ENCODE assay signal across 12 cellular contexts in the genomic region with DNA sequence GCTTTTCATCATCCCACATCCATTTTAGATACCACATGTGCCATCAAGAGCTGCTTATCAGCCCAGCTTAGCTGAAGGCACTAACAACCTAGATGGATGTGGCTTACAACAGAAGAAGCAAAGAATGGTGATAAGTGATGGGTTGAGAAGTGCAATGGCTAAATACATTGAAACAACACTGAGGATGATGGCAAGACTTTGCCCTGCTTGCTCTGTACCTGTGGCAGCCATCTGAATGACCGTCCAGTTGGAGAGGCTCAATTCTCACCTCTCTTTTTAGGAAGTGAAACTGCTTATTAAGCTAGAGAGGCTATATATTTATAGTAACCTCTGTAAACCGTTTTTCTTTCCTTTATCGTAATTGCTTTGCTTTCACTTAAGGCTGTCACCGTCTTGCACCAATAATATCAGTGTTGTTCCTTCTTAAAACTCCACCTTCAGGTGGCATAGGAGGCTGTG.
DNase-seq lines count a peak whose midpoint lies in the region; ATAC-seq lines count a peak whose summit lies in the region.
"Had no signal": no experiment of that assay in that cellular context is flagged by ENCODE, and none has a peak within 500 bp of the region (broad histone marks: within the 10 kb centered on the region; RNA-seq: fewer than 3 reads in every experiment).

No MANE protein-coding gene starts in this region.

- DNase-seq in NOMO-1 (lab: John Stamatoyannopoulos, UW; ENCODE audit: unreplicated experiment in 2 of 2): peak; percentile 57 to 89
- no peak for DNase-seq in activated naive CD4-positive, alpha-beta T cell treated with anti-CD3 and anti-CD28 coated beads, Interleukin-2, amount 50 U/mL, for 16 hours
- DNase-seq in NCI-H774 (lab: John Stamatoyannopoulos, UW): no peak
- no peak for DNase-seq in DMS 273 (lab: John Stamatoyannopoulos, UW; ENCODE audit: unreplicated experiment)
- no peak for DNase-seq in anterior cingulate cortex (lab: John Stamatoyannopoulos, UW)
- DNase-seq: activated CD4-positive, alpha-beta T cell treated with anti-CD3 and anti-CD28 coated beads for 4 hours; islet precursor cell; NCI-H1048; pancreas had no signal

- ATAC-seq in GM18499 (IDR thresholded peaks at IDR 0.05; ENCODE audit: insufficient read depth, unreplicated experiment) (peak; percentile 93), GM21367 (IDR thresholded peaks at IDR 0.05; ENCODE audit: unreplicated experiment) (peak; percentile 80), HG03060 (IDR thresholded peaks at IDR 0.05; ENCODE audit: low read depth, unreplicated experiment) (peak; percentile 88)
- ATAC-seq: pancreas had no signal

Comparison
In these comparisons a context has a peak if more than half of its experiments do, and no peak if none do; other contexts are left out.
1. DNase-seq: peak in NOMO-1 (2 of 2); none in activated naive CD4-positive, alpha-beta T cell treated with anti-CD3 and anti-CD28 coated beads, Interleukin-2, amount 50 U/mL, for 16 hours (single experiment), NCI-H774 (single experiment), DMS 273 (single experiment) and anterior cingulate cortex (0 of 58).
2. Peak in every context shown above with its lines, with median percentiles within 50 percentile points of each other: ATAC-seq.